In the genomic region with DNA sequence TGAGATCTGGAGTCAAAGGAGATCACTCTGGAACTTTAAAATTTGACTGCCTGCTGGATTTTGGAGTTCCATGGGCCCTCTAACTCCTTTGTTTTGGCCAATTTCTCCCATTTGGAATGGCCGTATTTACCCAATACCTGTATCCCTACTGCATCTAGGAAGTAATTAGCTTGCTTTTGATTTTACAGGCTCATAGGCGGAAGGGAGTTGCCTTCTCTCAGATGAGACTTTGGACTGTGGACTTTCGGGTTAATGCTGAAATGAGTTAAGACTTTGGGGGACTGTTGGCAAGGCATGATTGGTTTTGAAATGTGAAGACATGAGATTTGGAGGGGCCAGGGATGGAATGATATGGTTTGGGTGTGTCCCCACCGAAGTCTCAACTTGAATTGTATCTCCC, we compare ENCODE assay signal across 5 cellular contexts. TPM values are rescaled to one million over a fixed set of nuclear protein-coding genes. Genes with fewer than 3 reads are reported as not detected.
"Had no signal": no experiment of that assay in that cellular context is flagged by ENCODE, and none has a peak within 500 bp of the region (broad histone marks: within the 10 kb centered on the region; RNA-seq: fewer than 3 reads in every experiment).

No MANE protein-coding gene starts in this region.

RNA-seq across cellular contexts. Expression of a gene that starts 31.1 kb away (rescaled TPM):
- total RNA-seq: OCI-LY7, PC-3, Right ventricle myocardium inferior, Right ventricle myocardium superior had no signal
- polyA plus RNA-seq: SK-N-SH had no signal
